Comparison of ENCODE assay signal across 8 cellular contexts in the genomic region with DNA sequence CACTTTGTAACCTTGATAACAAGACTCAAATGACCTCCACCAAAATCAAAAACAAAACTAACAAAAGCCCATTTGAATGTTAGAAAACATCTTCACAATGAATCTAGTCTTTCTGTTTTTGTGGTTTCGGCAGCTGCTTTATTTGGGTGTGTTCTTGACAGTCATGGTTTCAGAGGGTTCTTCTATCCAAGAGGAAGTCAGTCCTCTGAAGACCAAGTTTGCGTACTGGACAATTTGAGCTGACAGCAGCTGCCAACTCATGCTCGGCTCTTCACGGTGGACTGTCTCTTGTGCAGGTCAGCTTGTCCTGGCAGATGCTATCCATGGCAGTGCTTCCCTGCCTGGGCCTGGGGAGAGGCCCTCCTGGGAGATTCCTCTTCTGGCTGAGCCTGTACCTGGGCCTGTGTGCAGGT.
DNase-seq lines count a peak whose midpoint lies in the region; ATAC-seq and TF ChIP-seq lines count a peak whose summit lies in the region.

No MANE protein-coding gene starts in this region.

- no peak for TF ChIP-seq POLR2A in GM18505 (IDR thresholded peaks at IDR 0.05; ENCODE audit: borderline replicate concordance, extremely low read depth, insufficient read depth, insufficient read length)

- ATAC-seq in GM18505 (IDR thresholded peaks at IDR 0.05; ENCODE audit: unreplicated experiment) (peak; percentile 49), GM21526 (IDR thresholded peaks at IDR 0.05; ENCODE audit: low FRiP score, unreplicated experiment) (peak; percentile 73), HG03565 (IDR thresholded peaks at IDR 0.05; ENCODE audit: unreplicated experiment) (peak; percentile 66), left colon (peak; percentile 16)

- intact Hi-C loops in left colon (cut with DNase I, micrococcal nuclease): no loop called here

- DNase-seq in left colon (no peak), HCEC 1CT (no peak), retina (no peak), cerebellar cortex (ENCODE audit: low spot score) (no peak), NCI-H1417 (lab: John Stamatoyannopoulos, UW) (no peak)

Comparison
In these comparisons a context has a peak if more than half of its experiments do, and no peak if none do; other contexts are left out.
1. ATAC-seq: peak in every context shown above with its lines; median percentile 73 in GM21526; 66 in HG03565; 49 in GM18505; 16 in left colon.